ENCODE assay signal across 15 cellular contexts in genomic region chr2:237256845-237257244, GRCh38.
DNase-seq lines count a peak whose midpoint lies in the region; ATAC-seq, FAIRE-seq and TF ChIP-seq lines count a peak whose summit lies in the region.
"Had no signal": no experiment of that assay in that cellular context is flagged by ENCODE, and none has a peak within 500 bp of the region (broad histone marks: within the 10 kb centered on the region; RNA-seq: fewer than 3 reads in every experiment).

No MANE protein-coding gene starts in this region.

- WGBS in heart left ventricle, 4 donors = 67 to 74% (median 69%) methylated on average over 3 of the region's 3 CpGs
- WGBS in sigmoid colon, 2 donors = 46 to 66% methylated on average over 3 of the region's 3 CpGs

- TF ChIP-seq POLR2A in heart left ventricle (IDR thresholded peaks at IDR 0.05) (no peak), sigmoid colon (IDR thresholded peaks at IDR 0.05) (no peak), GM12891 (IDR thresholded peaks at IDR 0.05; ENCODE audit: low read depth, low read length) (no peak)

- TF ChIP-seq CTCF in heart left ventricle (IDR thresholded peaks at IDR 0.05) = no peak
- TF ChIP-seq CTCF in sigmoid colon (IDR thresholded peaks at IDR 0.05) = no peak

- H3K27ac ChIP-seq in heart left ventricle (peak overlapping the region in 11 of 12 donors; percentile 12 to 85 (median 72)), sigmoid colon (peak overlapping the region; percentile 66 to 85 (median 76))

- peaks cover 0 to 48% (median 8%) of the 10 kb centered on the region in 12 donors for H3K4me1 ChIP-seq in heart left ventricle
- H3K4me1 ChIP-seq in sigmoid colon = peaks cover 0 to 72% (median 57%) of the 10 kb centered on the region in 4 donors

- H3K4me3 ChIP-seq in heart left ventricle (no peak overlapping the region), sigmoid colon (no peak overlapping the region)

- no peak for TF ChIP-seq EP300 in sigmoid colon (IDR thresholded peaks at IDR 0.05)

- no peaks in the 10 kb centered on the region for H3K9me3 ChIP-seq in heart left ventricle
- no peaks in the 10 kb centered on the region for H3K9me3 ChIP-seq in sigmoid colon

- FAIRE-seq in GM12891 (lab: Jason Lieb, UNC) = no peak
- FAIRE-seq: HepG2, keratinocyte had no signal

- no peaks in the 10 kb centered on the region for H3K36me3 ChIP-seq in heart left ventricle
- no peaks in the 10 kb centered on the region for H3K36me3 ChIP-seq in sigmoid colon

- DNase-seq in AG20443 (ENCODE audit: low spot score) (peak; percentile 79), amniotic epithelial cell (ENCODE audit: low read depth) (peak; percentile 58), heart left ventricle (peak in 2 of 5 donors; percentile 58 to 62), sigmoid colon (peak; percentile 88), OCI-M2 (lab: John Stamatoyannopoulos, UW; ENCODE audit: unreplicated experiment) (no peak), HPDE6-E6E7 (ENCODE audit: extremely low spot score) (no peak), GM12891 (ENCODE audit: insufficient read length, low spot score) (no peak)
- DNase-seq: activated B cell treated with CpG ODN at 0.5 μM for 24 hours; effector memory CD4-positive, alpha-beta T cell; NCI-H187; posterior cingulate gyrus; RPMI8226 had no signal

- H3K27me3 ChIP-seq in heart left ventricle (no peaks in the 10 kb centered on the region), sigmoid colon (no peaks in the 10 kb centered on the region)

- ATAC-seq in heart left ventricle (peak; percentile 74 to 87 (median 84)), HG03175 (IDR thresholded peaks at IDR 0.05; ENCODE audit: unreplicated experiment) (no peak)
- ATAC-seq: HepG2 had no signal

- intact Hi-C loops in heart left ventricle (cut with DNase I) (no loop called here), sigmoid colon (cut with DNase I) (loop anchor here (5.0 kb wide), 1 partner anchor 45 kb away; no protein-coding TSS in a partner anchor)

TF ChIP-seq in GM12891, 5 proteins besides CTCF, POLR2A, EP300 and RAD21:
- no peak for TF ChIP-seq TAF1 (IDR thresholded peaks at IDR 0.05; ENCODE audit: low read depth, low read length)

Comparison
In these comparisons a context has a peak if more than half of its experiments do, and no peak if none do; other contexts are left out.
1. DNase-seq: peak in AG20443 (single experiment), amniotic epithelial cell (single experiment) and sigmoid colon (single experiment); none in OCI-M2 (single experiment), HPDE6-E6E7 (single experiment) and GM12891 (single experiment).